8 cellular contexts compared by ENCODE assay signal in genomic region chr12:32400114-32400672, GRCh38. TPM values are rescaled to one million over a fixed set of nuclear protein-coding genes. Genes with fewer than 3 reads are reported as not detected.
DNase-seq lines count a peak whose midpoint lies in the region; ATAC-seq and TF ChIP-seq lines count a peak whose summit lies in the region.

No MANE protein-coding gene starts in this region.

- peak overlapping the region; percentile 90 for H3K4me3 Mint-ChIP-seq in endothelial cell (ENCODE audit: unreplicated experiment)
- peak overlapping the region; percentile 79 for H3K4me3 Mint-ChIP-seq in natural killer cell

- no peak overlapping the region for H3K27ac ChIP-seq in OCI-LY3 (ENCODE audit: low read length)

- TF ChIP-seq POLR2A in GM18505 (IDR thresholded peaks at IDR 0.05; ENCODE audit: borderline replicate concordance, extremely low read depth, insufficient read depth, insufficient read length) = no peak

- intact Hi-C loops in natural killer cell (cut with micrococcal nuclease) = no loop called here

- DNase-seq in endothelial cell (ENCODE audit: low spot score) (peak; percentile 15), natural killer cell (no peak)

- H3K79me2 ChIP-seq in OCI-LY3 (ENCODE audit: low read length) = no peaks in the 10 kb centered on the region

- TF ChIP-seq CTCF in GM12875 (IDR thresholded peaks at IDR 0.05; ENCODE audit: borderline replicate concordance, insufficient read depth, low read depth, low read length) (no peak), OCI-LY3 (IDR thresholded peaks at IDR 0.05; ENCODE audit: low read depth, low read length) (no peak), endothelial cell (IDR thresholded peaks at IDR 0.05; ENCODE audit: unreplicated experiment) (no peak), natural killer cell (IDR thresholded peaks at IDR 0.05) (no peak)

- peaks cover 14% of the 10 kb centered on the region for H3K4me1 ChIP-seq in OCI-LY3 (ENCODE audit: low read length)

- H3K4me1 Mint-ChIP-seq in endothelial cell (ENCODE audit: unreplicated experiment) (peaks cover 9% of the 10 kb centered on the region), natural killer cell (peaks cover 8 to 9% of the 10 kb centered on the region in 2 donors)

- H4K20me1 ChIP-seq in OCI-LY3 (ENCODE audit: insufficient read depth, low read length) = no peaks in the 10 kb centered on the region

- H3K27me3 Mint-ChIP-seq in endothelial cell (ENCODE audit: unreplicated experiment) (no peaks in the 10 kb centered on the region), natural killer cell (ENCODE audit: low read depth in 2 of 2) (peaks cover 10 to 26% of the 10 kb centered on the region in 2 donors)

- H3K9me3 ChIP-seq in OCI-LY3 (ENCODE audit: insufficient read depth, low read length) = no peaks in the 10 kb centered on the region

- H2AFZ ChIP-seq in OCI-LY3 (ENCODE audit: low read depth, low read length) = peak overlapping the region; percentile 44

- peaks cover 16% of the 10 kb centered on the region for H3K27me3 ChIP-seq in OCI-LY3 (ENCODE audit: low read depth, low read length)

- H3K9ac ChIP-seq in OCI-LY3 (ENCODE audit: low read length) = peak overlapping the region; percentile 42

- H3K9me3 Mint-ChIP-seq in endothelial cell (ENCODE audit: unreplicated experiment) (no peaks in the 10 kb centered on the region), natural killer cell (no peaks in the 10 kb centered on the region)

- H3K4me3 ChIP-seq in GM12875 (ENCODE audit: low read depth, low read length) (peak overlapping the region; percentile 64), OCI-LY3 (ENCODE audit: low read length) (peak overlapping the region; percentile 76)

- no peaks in the 10 kb centered on the region for H3K36me3 ChIP-seq in OCI-LY3 (replicated peaks; ENCODE audit: low read depth, low read length)

- H3K36me3 Mint-ChIP-seq in endothelial cell (ENCODE audit: low read depth, unreplicated experiment) = peaks cover 6% of the 10 kb centered on the region
- no peaks in the 10 kb centered on the region for H3K36me3 Mint-ChIP-seq in natural killer cell

- no peak for ATAC-seq in natural killer cell
- no peak for ATAC-seq in GM18505 (IDR thresholded peaks at IDR 0.05; ENCODE audit: unreplicated experiment)
- ATAC-seq in GM19455 (IDR thresholded peaks at IDR 0.05; ENCODE audit: unreplicated experiment) = no peak
- no peak for ATAC-seq in GM19035 (IDR thresholded peaks at IDR 0.05; ENCODE audit: unreplicated experiment)
- no peak for ATAC-seq in activated CD4-positive, CD25-positive, alpha-beta regulatory T cell treated with anti-CD3 and anti-CD28 coated beads, Interleukin-2, amount 50 U/mL, for 24 hours

- peak overlapping the region; percentile 59 for H3K27ac Mint-ChIP-seq in endothelial cell (ENCODE audit: unreplicated experiment)
- H3K27ac Mint-ChIP-seq in natural killer cell = no peak overlapping the region

- H3K4me2 ChIP-seq in OCI-LY3 (ENCODE audit: low read length) = peak overlapping the region; percentile 95

RNA-seq across cellular contexts. Expression of gene FGD4, which starts 0.8 kb away (rescaled TPM):
- total RNA-seq in endothelial cell (ENCODE audit: unreplicated experiment) = 17.2 TPM
- 1 to 10 TPM in 2 of 3 donors, under 1 TPM in 1; 0.68 to 3.5 (median 2.1) TPM for total RNA-seq in natural killer cell
